ENCODE assay signal across 8 cellular contexts in the genomic region with DNA sequence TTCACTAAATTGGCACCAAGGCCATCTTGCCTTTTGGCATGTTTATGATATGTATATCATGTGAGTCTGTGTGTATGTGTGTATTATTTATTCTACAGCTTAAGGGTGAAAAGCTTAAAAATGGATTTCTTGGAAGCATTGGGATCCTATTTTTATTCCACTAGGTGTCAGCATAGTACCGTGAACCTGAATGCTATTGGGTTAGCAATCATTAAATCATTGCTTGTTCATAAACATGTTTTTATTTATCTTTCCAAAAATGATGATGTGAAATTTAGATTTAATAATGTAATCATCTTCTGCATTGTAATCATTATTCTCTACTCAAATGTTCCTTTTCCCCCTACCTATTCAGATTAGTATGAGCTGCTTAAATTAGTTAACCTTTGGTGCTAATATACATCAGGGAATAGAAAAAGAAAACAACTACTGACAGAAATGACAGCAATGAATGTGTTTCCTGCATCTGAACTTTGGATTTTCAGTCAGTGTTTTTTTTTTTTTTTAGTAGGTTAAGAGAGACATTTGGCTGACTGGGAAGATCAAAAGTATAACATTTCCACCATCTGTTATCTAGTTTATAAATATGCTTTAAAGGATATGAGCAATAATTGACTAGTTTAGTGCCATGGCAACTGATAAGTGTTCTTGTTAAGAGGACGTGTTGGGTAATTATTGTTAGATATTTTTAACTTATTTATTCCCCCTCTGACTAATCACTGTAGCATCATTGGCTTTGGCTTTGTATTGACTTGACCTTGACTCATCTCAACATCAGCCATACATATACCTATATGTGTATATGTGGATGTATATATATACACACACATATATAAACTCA. TPM values are rescaled to one million over a fixed set of nuclear protein-coding genes. Genes with fewer than 3 reads are reported as not detected.
DNase-seq lines count a peak whose midpoint lies in the region; ATAC-seq, FAIRE-seq and TF ChIP-seq lines count a peak whose summit lies in the region.

No MANE protein-coding gene starts in this region.

- TF ChIP-seq EP300 in K562 (IDR thresholded peaks at IDR 0.05; ENCODE audit: low read length): no peak

- no peaks in the 10 kb centered on the region for H3K27me3 ChIP-seq in K562 (ENCODE audit: control insufficient read depth in 2 of 2, insufficient read depth in 2 of 2, low read length in 2 of 2)

- POLR2A ChIA-PET in K562 (lab: Yijun Ruan, JAX): no interaction called here

- peak; percentile 73 for FAIRE-seq in K562 (lab: Jason Lieb, UNC)

- DNase-seq in G401 (ENCODE audit: low spot score): peak; percentile 35
- DNase-seq in H4 (ENCODE audit: low spot score): peak; percentile 21
- DNase-seq in NCI-H1105 treated with DMSO at 0.1 percent for 48 hours (lab: John Stamatoyannopoulos, UW): peak; percentile 50
- peak; percentile 34 to 59 (median 36) for DNase-seq in K562 (ENCODE audit: extremely low read depth in 1 of 4, low spot score in 3 of 4)
- DNase-seq in kidney glomerular epithelial cell (lab: John Stamatoyannopoulos, UW): peak; percentile 25
- no peak for DNase-seq in GM19238 (ENCODE audit: insufficient read length, low spot score)
- no peak for DNase-seq in activated gamma-delta T cell treated with Interleukin-2 at 50 U/mL for 16 hours
- no peak for DNase-seq in NCI-H1930 (lab: John Stamatoyannopoulos, UW)

- TF ChIP-seq CTCF in K562 (IDR thresholded peaks at IDR 0.05 in 2 of 3, conservative IDR thresholded peaks at IDR 0.05 in 1 of 3; ENCODE audit: insufficient read depth in 2 of 3, low read depth in 1 of 3, low read length in 3 of 3): peak; percentile 47 to 87 (median 50); a peak in 4 of 6 replicates

- intact Hi-C loops in K562 (cut with micrococcal nuclease): loop anchor here (1.0 to 10.0 kb wide), 5 partner anchors 309 to 717 kb away; no protein-coding TSS in a partner anchor

- H3K27ac ChIP-seq in K562 (ENCODE audit: extremely low read depth, low read depth, low read length): no peak overlapping the region

- in situ Hi-C loops in G401 (cut with HindIII; ENCODE audit: low sequenced_read_pairs) (no loop called here), K562 (cut with MboI) (no loop called here)

- no peaks in the 10 kb centered on the region for H3K9me1 ChIP-seq in K562 (ENCODE audit: control insufficient read depth, insufficient read depth, low read length)

- peak; percentile 91 for ATAC-seq in K562

- H2AFZ ChIP-seq in K562 (ENCODE audit: low read depth, low read length): no peak overlapping the region

- 3% methylated on average over 2 of the region's 2 CpGs for WGBS in K562 (ENCODE audit: insufficient coverage, low coverage, missing lambda C conversion rate)

- CTCF ChIA-PET in K562 (lab: Yijun Ruan, JAX; ENCODE audit: low intra/inter-chr PET ratio): interaction anchor here (0.7 to 2.0 kb wide), 6 partner anchors 590 to 718 kb away, joined by 3 to 16 read pairs (median 4); no protein-coding TSS in a partner anchor

- H3K9ac ChIP-seq in K562 (ENCODE audit: insufficient read depth in 1 of 2, low read depth in 2 of 2, low read length in 2 of 2): no peak overlapping the region

- no peak for TF ChIP-seq POLR2A in K562 (conservative IDR thresholded peaks at IDR 0.05)

- H3K79me2 ChIP-seq in K562 (ENCODE audit: control insufficient read depth, insufficient read depth, low read length): no peaks in the 10 kb centered on the region

- no peaks in the 10 kb centered on the region for H3K9me3 ChIP-seq in K562 (replicated peaks; ENCODE audit: control insufficient read depth, insufficient read depth, low read depth, low read length)

- no peaks in the 10 kb centered on the region for H3K4me1 ChIP-seq in K562 (replicated peaks in 1 of 2; ENCODE audit: control insufficient read depth in 2 of 2, insufficient read depth in 2 of 2, low read length in 2 of 2)

- BruUV-seq in K562 (replicated peaks; lab: Mats Ljungman, UMichigan): no TSS peak

- no peaks in the 10 kb centered on the region for H3K36me3 ChIP-seq in K562 (ENCODE audit: control insufficient read depth, insufficient read depth, low read length)

- H3K4me3 ChIP-seq in K562: no peak overlapping the region

- H3K4me2 ChIP-seq in K562 (ENCODE audit: insufficient read depth, low read length): no peak overlapping the region

- TF ChIP-seq RAD21 in K562 (CRISPR knock-in tag; conservative IDR thresholded peaks at IDR 0.05 in 1 of 2, IDR thresholded peaks at IDR 0.05 in 1 of 2): peak; percentile 90 to 94

- no peaks in the 10 kb centered on the region for H4K20me1 ChIP-seq in K562 (replicated peaks; ENCODE audit: control insufficient read depth, insufficient read depth, low read length)

TF ChIP-seq in K562, 482 proteins besides CTCF, POLR2A, EP300 and RAD21 (continues in another document):
- TF ChIP-seq, protein P1, sequence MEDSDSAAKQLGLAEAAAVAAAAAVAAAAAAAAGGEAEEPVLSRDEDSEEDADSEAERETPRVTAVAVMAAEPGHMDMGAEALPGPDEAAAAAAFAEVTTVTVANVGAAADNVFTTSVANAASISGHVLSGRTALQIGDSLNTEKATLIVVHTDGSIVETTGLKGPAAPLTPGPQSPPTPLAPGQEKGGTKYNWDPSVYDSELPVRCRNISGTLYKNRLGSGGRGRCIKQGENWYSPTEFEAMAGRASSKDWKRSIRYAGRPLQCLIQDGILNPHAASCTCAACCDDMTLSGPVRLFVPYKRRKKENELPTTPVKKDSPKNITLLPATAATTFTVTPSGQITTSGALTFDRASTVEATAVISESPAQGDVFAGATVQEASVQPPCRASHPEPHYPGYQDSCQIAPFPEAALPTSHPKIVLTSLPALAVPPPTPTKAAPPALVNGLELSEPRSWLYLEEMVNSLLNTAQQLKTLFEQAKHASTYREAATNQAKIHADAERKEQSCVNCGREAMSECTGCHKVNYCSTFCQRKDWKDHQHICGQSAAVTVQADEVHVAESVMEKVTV (CRISPR knock-in tag; IDR thresholded peaks at IDR 0.05): peak; percentile 87
- no peak for TF ChIP-seq ZNF551 (CRISPR knock-in tag; IDR thresholded peaks at IDR 0.05)
- no peak for TF ChIP-seq SRSF1 (IDR thresholded peaks at IDR 0.05; ENCODE audit: low read depth, low read length)
- TF ChIP-seq MYNN (IDR thresholded peaks at IDR 0.05): no peak
- no peak for TF ChIP-seq MYNN (CRISPR knock-in tag; IDR thresholded peaks at IDR 0.05)
- no peak for TF ChIP-seq ZNF354B (CRISPR knock-in tag; IDR thresholded peaks at IDR 0.05)
- TF ChIP-seq JUNB (CRISPR knock-in tag; conservative IDR thresholded peaks at IDR 0.05): no peak
- TF ChIP-seq CCNT2 (IDR thresholded peaks at IDR 0.05; ENCODE audit: borderline replicate concordance, extremely low read depth, insufficient read length, low read depth, low read length): no peak
- TF ChIP-seq ZNF263 (CRISPR knock-in tag; IDR thresholded peaks at IDR 0.05; ENCODE audit: borderline replicate concordance): no peak
- TF ChIP-seq SUPT5H (IDR thresholded peaks at IDR 0.05): no peak
- TF ChIP-seq, protein P2, sequence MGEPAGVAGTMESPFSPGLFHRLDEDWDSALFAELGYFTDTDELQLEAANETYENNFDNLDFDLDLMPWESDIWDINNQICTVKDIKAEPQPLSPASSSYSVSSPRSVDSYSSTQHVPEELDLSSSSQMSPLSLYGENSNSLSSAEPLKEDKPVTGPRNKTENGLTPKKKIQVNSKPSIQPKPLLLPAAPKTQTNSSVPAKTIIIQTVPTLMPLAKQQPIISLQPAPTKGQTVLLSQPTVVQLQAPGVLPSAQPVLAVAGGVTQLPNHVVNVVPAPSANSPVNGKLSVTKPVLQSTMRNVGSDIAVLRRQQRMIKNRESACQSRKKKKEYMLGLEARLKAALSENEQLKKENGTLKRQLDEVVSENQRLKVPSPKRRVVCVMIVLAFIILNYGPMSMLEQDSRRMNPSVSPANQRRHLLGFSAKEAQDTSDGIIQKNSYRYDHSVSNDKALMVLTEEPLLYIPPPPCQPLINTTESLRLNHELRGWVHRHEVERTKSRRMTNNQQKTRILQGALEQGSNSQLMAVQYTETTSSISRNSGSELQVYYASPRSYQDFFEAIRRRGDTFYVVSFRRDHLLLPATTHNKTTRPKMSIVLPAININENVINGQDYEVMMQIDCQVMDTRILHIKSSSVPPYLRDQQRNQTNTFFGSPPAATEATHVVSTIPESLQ (CRISPR knock-in tag; IDR thresholded peaks at IDR 0.05): no peak
- TF ChIP-seq ZNF699 (CRISPR knock-in tag; IDR thresholded peaks at IDR 0.05; ENCODE audit: insufficient replicate concordance): no peak
- TF ChIP-seq SIX5 (IDR thresholded peaks at IDR 0.05; ENCODE audit: borderline replicate concordance in 1 of 2, insufficient read depth in 1 of 2, low read depth in 1 of 2, low read length in 2 of 2): no peak

RNA-seq across cellular contexts. Expression of a gene that starts 14.1 kb away (rescaled TPM):
- total RNA-seq in G401 (2014; rRNA removed; shearing (Covaris generic)): not detected in 2 replicates
- not detected in 2 replicates for total RNA-seq in H4 (2014; rRNA removed; shearing (Covaris generic))
- total RNA-seq in K562 (2011; cell fraction: chromatin; rRNA removed; ENCODE audit: low replicate concordance): not detected in 2 replicates
- total RNA-seq in K562 (2011; cell fraction: nucleolus; rRNA removed): not detected in 2 replicates
- total RNA-seq in K562 (2011; cell fraction: nucleoplasm; rRNA removed): not detected in 2 replicates
- total RNA-seq in K562 (2014; rRNA removed): not detected in 2 replicates
- not detected in 2 replicates for total RNA-seq in K562 (2014; rRNA removed; fragmentation: Illumina TruSeq; extraction: Trizol)
- not detected in 2 replicates for total RNA-seq in K562 (2015; rRNA removed; fragmentation: Illumina TruSeq; extraction: Trizol)
- not detected in 2 replicates for total RNA-seq in K562 (2021)
- polyA plus RNA-seq in K562 (2011; rRNA removed): not detected in 2 replicates
- not detected in 2 replicates for polyA plus RNA-seq in K562 (2011; cell fraction: cytosol; rRNA removed)
- polyA plus RNA-seq in K562 (2011; cell fraction: nucleus; rRNA removed): not detected in 2 replicates
- not detected in 2 replicates for polyA plus RNA-seq in K562 (2012)
- not detected in 2 replicates for polyA plus RNA-seq in K562 (2014; fragmentation: Illumina TruSeq; extraction: Trizol)
- not detected for polyA plus RNA-seq in K562 (2014; fragmentation: Nextera tagmentation; extraction: Ambion mirVana)
- polyA plus RNA-seq in K562 (2014; rRNA removed): not detected in 2 replicates
- not detected in 2 replicates for polyA minus RNA-seq in K562 (2011; rRNA and poly(A)+ RNA removed)
- not detected in 2 replicates for polyA minus RNA-seq in K562 (2011; cell fraction: cytosol; rRNA and poly(A)+ RNA removed)
- not detected in 2 replicates for polyA minus RNA-seq in K562 (2011; cell fraction: nucleus; rRNA and poly(A)+ RNA removed)

Comparison
In these comparisons a context has a peak if more than half of its experiments do, and no peak if none do; other contexts are left out.
1. DNase-seq: peak in G401 (single experiment), H4 (single experiment), NCI-H1105 treated with DMSO at 0.1 percent for 48 hours (single experiment), K562 (4 of 4) and kidney glomerular epithelial cell (single experiment); none in GM19238 (single experiment), activated gamma-delta T cell treated with Interleukin-2 at 50 U/mL for 16 hours (single experiment) and NCI-H1930 (0 of 2).